23 cellular contexts compared by ENCODE assay signal in genomic region chr3:170599995-170600624, GRCh38. TPM values are rescaled to one million over a fixed set of nuclear protein-coding genes. Genes with fewer than 3 reads are reported as not detected.
"Had no signal": no experiment of that assay in that cellular context is flagged by ENCODE, and none has a peak within 500 bp of the region (broad histone marks: within the 10 kb centered on the region; RNA-seq: fewer than 3 reads in every experiment).

No MANE protein-coding gene starts in this region.

- H3K9me3 ChIP-seq: testis, tibial nerve, upper lobe of right lung, vagina had no signal

- H3K4me3 ChIP-seq: dorsolateral prefrontal cortex, hepatocyte, testis, tibial nerve, upper lobe of right lung, vagina had no signal

- H3K4me1 ChIP-seq: testis, tibial nerve, upper lobe of right lung, vagina had no signal

- H3K27me3 ChIP-seq: dorsolateral prefrontal cortex, hepatocyte, testis, tibial nerve, upper lobe of right lung, vagina had no signal

- ATAC-seq: left cardiac atrium; left ventricle myocardium superior; naive thymus-derived CD8-positive, alpha-beta T cell; sciatic nerve; stimulated activated naive B cell treated with anti-CD40 and anti-IgM and Interleukin-4, amounts not matched to agents 10 μg/mL and 1 μg/mL and 100 μg/mL, for 72 hours; stimulated activated naive CD8-positive, alpha-beta T cell treated with anti-CD3 and anti-CD28 coated beads, Interleukin-15, amount 100 ng/mL, for 72 hours; upper lobe of right lung had no signal

- H3K27ac ChIP-seq: hepatocyte, testis, tibial nerve, upper lobe of right lung, vagina had no signal

- DNase-seq: dorsolateral prefrontal cortex; effector CD8-positive, alpha-beta T cell; foreskin melanocyte; head of caudate nucleus; kidney; left cardiac atrium; left ventricle myocardium superior; naive thymus-derived CD8-positive, alpha-beta T cell; posterior cingulate gyrus; stimulated activated CD4-positive, alpha-beta T cell treated with anti-CD3 and anti-CD28 coated beads, Interleukin-2, amount 100 ng/mL, for 24 hours; stimulated activated CD4-positive, alpha-beta T cell treated with anti-CD3 and anti-CD28 coated beads, Interleukin-4, amount 100 ng/mL, for 4 hours; stimulated activated naive B cell treated with anti-CD40 and anti-IgM and Interleukin-4, amounts not matched to agents 10 μg/mL and 1 μg/mL and 100 μg/mL, for 72 hours; stimulated activated naive CD8-positive, alpha-beta T cell treated with anti-CD3 and anti-CD28 coated beads, Interleukin-15, amount 100 ng/mL, for 72 hours; testis; upper lobe of right lung had no signal

- H3K36me3 ChIP-seq: tibial nerve, upper lobe of right lung, vagina had no signal

RNA-seq across cellular contexts. Expression of gene SLC7A14, which starts 14.2 kb away (rescaled TPM):
- total RNA-seq: kidney; left ventricle myocardium superior; mesenteric fat pad; naive thymus-derived CD8-positive, alpha-beta T cell; skeletal muscle tissue; subcutaneous adipose tissue; upper lobe of right lung had no signal
- polyA plus RNA-seq: esophagus; hepatocyte; naive thymus-derived CD8-positive, alpha-beta T cell had no signal
